Comparison of ENCODE assay signal across 29 cellular contexts in genomic region chr10:117569610-117570395, GRCh38. TPM values are rescaled to one million over a fixed set of nuclear protein-coding genes. Genes with fewer than 3 reads are reported as not detected.
"Had no signal": no experiment of that assay in that cellular context is flagged by ENCODE, and none has a peak within 500 bp of the region (broad histone marks: within the 10 kb centered on the region; RNA-seq: fewer than 3 reads in every experiment).

No MANE protein-coding gene starts in this region.

- H3K4me3 Mint-ChIP-seq: activated naive CD4-positive, alpha-beta T cell treated with anti-CD3 and anti-CD28 coated beads for 36 hours; activated naive CD8-positive, alpha-beta T cell treated with anti-CD3 and anti-CD28 coated beads for 36 hours; activated T-cell treated with anti-CD3 and anti-CD28 coated beads, Interleukin-2, amount 50 U/mL, for 72 hours; effector memory CD8-positive, alpha-beta T cell had no signal

- H3K9ac ChIP-seq: parathyroid adenoma had no signal

- H3K36me3 ChIP-seq: adrenal gland, cardiac muscle cell, gastroesophageal sphincter, left lung, spleen, tibial nerve had no signal

- H3K27ac Mint-ChIP-seq: activated naive CD4-positive, alpha-beta T cell treated with anti-CD3 and anti-CD28 coated beads for 36 hours; activated naive CD8-positive, alpha-beta T cell treated with anti-CD3 and anti-CD28 coated beads for 36 hours; activated T-cell treated with anti-CD3 and anti-CD28 coated beads, Interleukin-2, amount 50 U/mL, for 72 hours; effector memory CD8-positive, alpha-beta T cell had no signal

- H3K9me3 ChIP-seq: adrenal gland, body of pancreas, gastroesophageal sphincter, left lung, mucosa of descending colon, psoas muscle, spleen, tibial nerve had no signal

- ATAC-seq: activated T-cell treated with anti-CD3 and anti-CD28 coated beads, Interleukin-2, amount 50 U/mL, for 72 hours; body of pancreas; effector memory CD8-positive, alpha-beta T cell; gastroesophageal sphincter; left lung; mucosa of descending colon; psoas muscle had no signal

- H2AFZ ChIP-seq: parathyroid adenoma had no signal

- H3K27ac ChIP-seq: adrenal gland, body of pancreas, cardiac muscle cell, coronary artery, gastroesophageal sphincter, left lung, parathyroid adenoma, psoas muscle, spleen, tibial nerve had no signal

- H3K27me3 ChIP-seq: adrenal gland, body of pancreas had no signal

- DNase-seq: activated CD4-positive, alpha-beta T cell treated with anti-CD3 and anti-CD28 coated beads for 4 hours; activated CD4-positive, alpha-beta T cell treated with anti-CD3 and anti-CD28 coated beads, Interleukin-2, amount 50 U/mL, for 4 hours; activated naive CD4-positive, alpha-beta T cell treated with anti-CD3 and anti-CD28 coated beads for 36 hours; activated naive CD8-positive, alpha-beta T cell treated with anti-CD3 and anti-CD28 coated beads for 36 hours; activated T-cell treated with anti-CD3 and anti-CD28 coated beads for 4 hours; activated T-cell treated with anti-CD3 and anti-CD28 coated beads, Interleukin-2, amount 50 U/mL, for 72 hours; adrenal gland; aorta; body of pancreas; effector memory CD8-positive, alpha-beta T cell; erythroblast; head of caudate nucleus; hypothalamus; kidney glomerular epithelial cell; left lung; mesendoderm; mucosa of descending colon; occipital lobe; psoas muscle; spleen; stimulated activated naive CD4-positive, alpha-beta T cell had no signal

- H3K4me1 Mint-ChIP-seq: activated naive CD8-positive, alpha-beta T cell treated with anti-CD3 and anti-CD28 coated beads for 36 hours had no signal

- H3K36me3 Mint-ChIP-seq: activated naive CD8-positive, alpha-beta T cell treated with anti-CD3 and anti-CD28 coated beads for 36 hours had no signal

- H3K4me1 ChIP-seq: adrenal gland, body of pancreas, gastroesophageal sphincter, left lung, parathyroid adenoma, psoas muscle, spleen, tibial nerve had no signal

- H3K79me2 ChIP-seq: parathyroid adenoma had no signal

- H3K4me3 ChIP-seq: adrenal gland, body of pancreas, cardiac muscle cell, coronary artery, gastroesophageal sphincter, left lung, lung, mucosa of descending colon, psoas muscle, spleen, tibial nerve had no signal

- H3K9me3 Mint-ChIP-seq: activated naive CD4-positive, alpha-beta T cell treated with anti-CD3 and anti-CD28 coated beads for 36 hours; activated naive CD8-positive, alpha-beta T cell treated with anti-CD3 and anti-CD28 coated beads for 36 hours; activated T-cell treated with anti-CD3 and anti-CD28 coated beads, Interleukin-2, amount 50 U/mL, for 72 hours had no signal

RNA-seq across cellular contexts. Expression of gene EMX2, which starts 27.3 kb away (rescaled TPM):
- total RNA-seq: activated naive CD4-positive, alpha-beta T cell treated with anti-CD3 and anti-CD28 coated beads for 36 hours; activated naive CD8-positive, alpha-beta T cell treated with anti-CD3 and anti-CD28 coated beads for 36 hours; activated T-cell treated with anti-CD3 and anti-CD28 coated beads, Interleukin-2, amount 50 U/mL, for 72 hours; body of pancreas; cardiac muscle cell; fibroblast of lung; left lung; mucosa of descending colon; spleen; T-helper 1 cell treated with Interleukin-12 subunit alpha and Interleukin-12 subunit beta and Interleukin-4 antibody, amounts not matched to agents 30 ng/mL and 1 ng/mL, for 36 hours had no signal
- polyA plus RNA-seq: aorta, cardiac muscle cell, fibroblast of lung, lung had no signal
